In the genomic region with DNA sequence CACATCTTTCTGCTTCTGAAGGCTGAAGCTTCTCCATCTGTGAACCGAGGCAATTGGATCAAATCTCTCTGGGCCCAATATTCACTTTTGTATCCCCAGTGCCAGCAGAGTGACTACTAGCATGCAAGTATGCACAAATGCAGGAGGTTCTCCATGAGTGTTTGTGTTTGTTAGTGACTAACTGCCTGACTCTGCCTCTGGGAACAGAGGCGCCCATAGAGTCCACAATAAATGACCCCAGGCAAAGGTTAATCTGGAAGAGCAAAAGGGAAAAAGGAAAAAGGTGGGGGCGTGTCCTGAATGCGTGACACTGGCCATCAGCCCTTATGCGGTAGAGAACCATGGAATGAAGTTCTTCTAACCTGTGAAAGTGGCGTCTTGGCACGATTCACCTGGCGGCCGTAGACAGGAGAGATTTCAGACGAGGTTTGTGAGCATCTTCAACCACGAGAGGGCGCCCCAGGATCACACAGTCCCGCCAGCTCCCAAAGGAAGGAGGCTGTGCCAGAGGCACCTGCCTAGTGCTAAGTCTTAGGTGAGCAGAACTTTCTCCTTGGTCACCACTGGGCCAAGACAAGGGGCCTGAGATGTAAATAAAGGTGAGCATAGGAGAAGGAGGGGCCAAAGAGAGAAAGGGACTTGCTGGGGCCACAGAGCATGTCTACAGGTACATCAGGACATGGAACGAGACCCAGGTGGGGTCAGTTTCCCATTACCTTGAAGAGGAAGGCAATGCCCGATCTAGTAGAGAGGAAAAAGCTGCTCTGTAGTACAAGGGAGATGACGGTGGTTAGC, we compare ENCODE assay signal across 8 cellular contexts. TPM values are rescaled to one million over a fixed set of nuclear protein-coding genes. Genes with fewer than 3 reads are reported as not detected.
A peak's percentile ranks its signal among the peaks of the same experiment; 100 is the strongest.
DNase-seq lines count a peak whose midpoint lies in the region; ATAC-seq lines count a peak whose summit lies in the region.

No MANE protein-coding gene starts in this region.

- no peak overlapping the region for H3K4ac ChIP-seq in mesendoderm (ENCODE audit: low read depth, low read length)

- no peaks in the 10 kb centered on the region for H3K27me3 ChIP-seq in mesendoderm (ENCODE audit: insufficient read depth, low read length, poor library complexity)

- H4K5ac ChIP-seq in mesendoderm (ENCODE audit: low read length) = no peak overlapping the region

- H3K4me2 ChIP-seq in mesendoderm (ENCODE audit: low read length) = no peak overlapping the region

- H3K4me3 ChIP-seq in mesendoderm (ENCODE audit: low read length) = no peak overlapping the region

- no peak overlapping the region for H3K27ac ChIP-seq in mesendoderm (ENCODE audit: low read depth, low read length)

- H3K4me3 Mint-ChIP-seq in activated CD4-positive, alpha-beta memory T cell treated with anti-CD3 and anti-CD28 coated beads, Interleukin-2, amount 10 ng/mL, durations not matched to agents 7 days and 5 days = no peak overlapping the region
- no peak overlapping the region for H3K4me3 Mint-ChIP-seq in effector memory CD8-positive, alpha-beta T cell

- H3K4me1 ChIP-seq in mesendoderm (ENCODE audit: control insufficient read depth, low read depth, low read length) = peaks cover 6% of the 10 kb centered on the region

- no peak overlapping the region for H2BK5ac ChIP-seq in mesendoderm (ENCODE audit: low read length)

- H3K36me3 Mint-ChIP-seq in activated CD4-positive, alpha-beta memory T cell treated with anti-CD3 and anti-CD28 coated beads, Interleukin-2, amount 10 ng/mL, durations not matched to agents 7 days and 5 days (ENCODE audit: low read depth) = no peaks in the 10 kb centered on the region
- no peaks in the 10 kb centered on the region for H3K36me3 Mint-ChIP-seq in effector memory CD8-positive, alpha-beta T cell (ENCODE audit: insufficient read depth)

- H3K4me1 Mint-ChIP-seq in activated CD4-positive, alpha-beta memory T cell treated with anti-CD3 and anti-CD28 coated beads, Interleukin-2, amount 10 ng/mL, durations not matched to agents 7 days and 5 days = peaks cover 8% of the 10 kb centered on the region
- peaks cover 8 to 9% of the 10 kb centered on the region in 2 donors for H3K4me1 Mint-ChIP-seq in effector memory CD8-positive, alpha-beta T cell (ENCODE audit: low read depth in 2 of 2)

- no peak overlapping the region for H3K56ac ChIP-seq in mesendoderm (ENCODE audit: low read length)

- H3K79me2 ChIP-seq in mesendoderm (ENCODE audit: control insufficient read depth, insufficient read depth, low read length) = peaks cover 2% of the 10 kb centered on the region

- H3K27me3 Mint-ChIP-seq in activated CD4-positive, alpha-beta memory T cell treated with anti-CD3 and anti-CD28 coated beads, Interleukin-2, amount 10 ng/mL, durations not matched to agents 7 days and 5 days = peaks cover 2% of the 10 kb centered on the region
- peaks cover 0 to 5% of the 10 kb centered on the region in 2 donors for H3K27me3 Mint-ChIP-seq in effector memory CD8-positive, alpha-beta T cell

- no peak overlapping the region for H2BK15ac ChIP-seq in mesendoderm (replicated peaks; ENCODE audit: low read depth)

- H2AK5ac ChIP-seq in mesendoderm (ENCODE audit: low read length) = no peak overlapping the region

- DNase-seq in COLO829 (ENCODE audit: low spot score) (peak; percentile 14), HK-2 (ENCODE audit: unreplicated experiment) (peak; percentile 76), NCI-H82 (lab: John Stamatoyannopoulos, UW) (peak; percentile 92), mesendoderm (peak; percentile 88)
- DNase-seq in activated CD4-positive, alpha-beta memory T cell treated with anti-CD3 and anti-CD28 coated beads, Interleukin-2, amount 10 ng/mL, durations not matched to agents 7 days and 5 days = peak; percentile 87
- DNase-seq in effector memory CD8-positive, alpha-beta T cell = peak; percentile 80 to 87 (median 83)
- DNase-seq in stimulated activated CD8-positive, alpha-beta memory T cell treated with anti-CD3 and anti-CD28 coated beads, Interleukin-2, amount 100 ng/mL, for 1 hour (ENCODE audit: low read depth in 2 of 2) = peak; percentile 73 to 77

- H3K23ac ChIP-seq in mesendoderm (ENCODE audit: low read length) = no peak overlapping the region

- H4K8ac ChIP-seq in mesendoderm (ENCODE audit: low read depth, low read length) = no peak overlapping the region

- no peaks in the 10 kb centered on the region for H3K9me3 Mint-ChIP-seq in activated CD4-positive, alpha-beta memory T cell treated with anti-CD3 and anti-CD28 coated beads, Interleukin-2, amount 10 ng/mL, durations not matched to agents 7 days and 5 days
- no peaks in the 10 kb centered on the region for H3K9me3 Mint-ChIP-seq in effector memory CD8-positive, alpha-beta T cell

- H3K36me3 ChIP-seq in mesendoderm (ENCODE audit: control insufficient read depth, insufficient read depth, low read length) = peaks cover 13% of the 10 kb centered on the region

- no peak overlapping the region for H3K27ac Mint-ChIP-seq in activated CD4-positive, alpha-beta memory T cell treated with anti-CD3 and anti-CD28 coated beads, Interleukin-2, amount 10 ng/mL, durations not matched to agents 7 days and 5 days
- peak overlapping the region; percentile 21 to 49 for H3K27ac Mint-ChIP-seq in effector memory CD8-positive, alpha-beta T cell

- H2BK120ac ChIP-seq in mesendoderm (ENCODE audit: low read depth, low read length) = no peak overlapping the region

- no CpG with 5 or more reads among the region's 16 CpGs for WGBS in mesendoderm (ENCODE audit: extremely low coverage, insufficient coverage, low lambda C conversion rate)

- CTCF ChIA-PET in activated CD4-positive, alpha-beta memory T cell treated with anti-CD3 and anti-CD28 coated beads, Interleukin-2, amount 10 ng/mL, durations not matched to agents 7 days and 5 days (lab: Charles Lee) = interaction anchor here (0.6 to 8.3 kb wide), 5 partner anchors 10 to 175 kb away, joined by 3 to 107 read pairs (median 4); no protein-coding TSS in a partner anchor

- peak; percentile 87 for ATAC-seq in effector memory CD8-positive, alpha-beta T cell (replicated peaks)
- no peak for ATAC-seq in GM19467 (IDR thresholded peaks at IDR 0.05; ENCODE audit: unreplicated experiment)

- H3K18ac ChIP-seq in mesendoderm (ENCODE audit: low read length) = no peak overlapping the region

- POLR2A ChIA-PET in activated CD4-positive, alpha-beta memory T cell treated with anti-CD3 and anti-CD28 coated beads, Interleukin-2, amount 10 ng/mL, durations not matched to agents 7 days and 5 days (lab: Charles Lee) = interaction anchor here (1.9 to 2.1 kb wide), 2 partner anchors 79 to 175 kb away, joined by 5 to 6 read pairs; no protein-coding TSS in a partner anchor

- H3K79me1 ChIP-seq in mesendoderm (ENCODE audit: low read length) = peaks cover 2% of the 10 kb centered on the region

- no peak overlapping the region for H3K9ac ChIP-seq in mesendoderm (ENCODE audit: low read length)

RNA-seq across cellular contexts. Expression of a gene that starts 44.2 kb away (rescaled TPM):
- total RNA-seq in activated CD4-positive, alpha-beta memory T cell treated with anti-CD3 and anti-CD28 coated beads, Interleukin-2, amount 10 ng/mL, durations not matched to agents 7 days and 5 days = not detected
- 252 TPM for polyA plus RNA-seq in mesendoderm (2013, experiment 1 of 2)
- polyA plus RNA-seq in mesendoderm (2013, experiment 2 of 2) = 256 TPM

Comparison
In these comparisons a context has a peak if more than half of its experiments do, and no peak if none do; other contexts are left out.
1. DNase-seq: peak in every context shown above with its lines; median percentile 92 in NCI-H82; 88 in mesendoderm; 87 in activated CD4-positive, alpha-beta memory T cell treated with anti-CD3 and anti-CD28 coated beads, Interleukin-2, amount 10 ng/mL, durations not matched to agents 7 days and 5 days; 83 in effector memory CD8-positive, alpha-beta T cell; 76 in HK-2; 75 in stimulated activated CD8-positive, alpha-beta memory T cell treated with anti-CD3 and anti-CD28 coated beads, Interleukin-2, amount 100 ng/mL, for 1 hour; 14 in COLO829.